Comparison of ENCODE assay signal across 8 cellular contexts in genomic region chr13:51221674-51222509, GRCh38. TPM values are rescaled to one million over a fixed set of nuclear protein-coding genes. Genes with fewer than 3 reads are reported as not detected.
A peak's percentile ranks its signal among the peaks of the same experiment; 100 is the strongest.
DNase-seq lines count a peak whose midpoint lies in the region; ATAC-seq and TF ChIP-seq lines count a peak whose summit lies in the region.

TSS of gene FAM124A (plus strand) at chr13:51222398. CDS start at chr13:51222502, 104 bp downstream.

- H2AFZ ChIP-seq in OCI-LY1 (ENCODE audit: low read length), result peak within 1 kb of the TSS; percentile 96

- H3K4me3 Mint-ChIP-seq in osteocyte (ENCODE audit: unreplicated experiment), result peak within 1 kb of the TSS; percentile 76

- intact Hi-C loops in Right ventricle myocardium superior (cut with DNase I), result loop anchor here (2.0 to 5.0 kb wide), 2 partner anchors 65 to 75 kb away; no protein-coding TSS in a partner anchor

- peak within 1 kb of the TSS; percentile 68 for H3K9ac ChIP-seq in OCI-LY1 (ENCODE audit: low read length)

- no peaks in the 10 kb centered on the region for H4K20me1 ChIP-seq in OCI-LY1 (ENCODE audit: insufficient read depth, low read length)

- no peak within 1 kb of the TSS for H3K27ac Mint-ChIP-seq in activated naive CD4-positive, alpha-beta T cell treated with anti-CD3 and anti-CD28 coated beads, Interleukin-2, amount 50 U/mL, for 72 hours
- no peak within 1 kb of the TSS for H3K27ac Mint-ChIP-seq in osteocyte (ENCODE audit: unreplicated experiment)

- TF ChIP-seq CTCF in OCI-LY1 (IDR thresholded peaks at IDR 0.05; ENCODE audit: low read length) (no peak), osteocyte (IDR thresholded peaks at IDR 0.05) (peak; percentile 46)

- peaks cover 14% of the 10 kb centered on the region for H3K4me1 ChIP-seq in OCI-LY1 (ENCODE audit: insufficient read depth, low read length, severe bottlenecking)

- peaks cover 0 to 4% of the 10 kb centered on the region in 2 donors for H3K36me3 Mint-ChIP-seq in activated naive CD4-positive, alpha-beta T cell treated with anti-CD3 and anti-CD28 coated beads, Interleukin-2, amount 50 U/mL, for 72 hours
- peaks cover 5% of the 10 kb centered on the region for H3K36me3 Mint-ChIP-seq in osteocyte (ENCODE audit: unreplicated experiment)

- H3F3A ChIP-seq in OCI-LY1 (ENCODE audit: insufficient read depth, low read length), result no peaks in the 10 kb centered on the region

- H3K27me3 ChIP-seq in OCI-LY1 (ENCODE audit: insufficient read depth, low read length), result 0 out of 2 replicates have a peak, but pooled peaks cover 11% of the 10 kb centered on the region

- no peaks in the 10 kb centered on the region for H3K9me3 Mint-ChIP-seq in activated naive CD4-positive, alpha-beta T cell treated with anti-CD3 and anti-CD28 coated beads, Interleukin-2, amount 50 U/mL, for 72 hours
- no peaks in the 10 kb centered on the region for H3K9me3 Mint-ChIP-seq in osteocyte (ENCODE audit: unreplicated experiment)

- H3K27ac ChIP-seq in OCI-LY1 (ENCODE audit: low read depth, low read length, poor library complexity, severe bottlenecking), result no peak within 1 kb of the TSS

- no peaks in the 10 kb centered on the region for H3K79me2 ChIP-seq in OCI-LY1 (ENCODE audit: insufficient read depth, low read length)

- H3K9me3 ChIP-seq in OCI-LY1 (ENCODE audit: low read length), result no peaks in the 10 kb centered on the region

- H3K4me1 Mint-ChIP-seq in osteocyte (ENCODE audit: unreplicated experiment), result peaks cover 11% of the 10 kb centered on the region

- no peaks in the 10 kb centered on the region for H3K9me2 ChIP-seq in OCI-LY1 (ENCODE audit: low read depth, low read length)

- peaks cover 34% of the 10 kb centered on the region for H3K27me3 Mint-ChIP-seq in osteocyte (ENCODE audit: unreplicated experiment)

- no peaks in the 10 kb centered on the region for H3K36me3 ChIP-seq in OCI-LY1 (ENCODE audit: insufficient read depth, low read length)

- ATAC-seq in HG03045 (IDR thresholded peaks at IDR 0.05; ENCODE audit: unreplicated experiment) (peak; percentile 79), Right ventricle myocardium superior (ENCODE audit: poor library complexity) (peak; percentile 92)
- peak; percentile 86 to 90 for ATAC-seq in activated naive CD4-positive, alpha-beta T cell treated with anti-CD3 and anti-CD28 coated beads, Interleukin-2, amount 50 U/mL, for 72 hours

- H3K4me2 ChIP-seq in OCI-LY1 (ENCODE audit: low read length), result peak within 1 kb of the TSS; percentile 100

- DNase-seq in activated CD4-positive, alpha-beta T cell treated with anti-CD3 and anti-CD28 coated beads for 24 hours (ENCODE audit: low read depth in 2 of 2), result peak; percentile 26 to 38
- no peak for DNase-seq in activated CD4-positive, alpha-beta T cell treated with anti-CD3 and anti-CD28 coated beads for 1 hour
- peak in 1 of 2 donors; percentile 71 for DNase-seq in activated naive CD4-positive, alpha-beta T cell treated with anti-CD3 and anti-CD28 coated beads, Interleukin-2, amount 50 U/mL, for 72 hours (ENCODE audit: low spot score in 2 of 2)
- DNase-seq in Right ventricle myocardium superior (peak; percentile 70), osteocyte (ENCODE audit: extremely low spot score, unreplicated experiment) (no peak), NCI-H446 treated with DMSO at 0.1 percent for 48 hours (lab: John Stamatoyannopoulos, UW) (no peak)

- H3K4me3 ChIP-seq in OCI-LY1 (ENCODE audit: low read depth, low read length, poor library complexity, severe bottlenecking), result peak within 1 kb of the TSS; percentile 81

RNA-seq across cellular contexts. Expression of gene FAM124A, which starts in this region (rescaled TPM):
- total RNA-seq in activated naive CD4-positive, alpha-beta T cell treated with anti-CD3 and anti-CD28 coated beads, Interleukin-2, amount 50 U/mL, for 72 hours, result under 1 TPM; 0.09 to 0.35 TPM
- total RNA-seq in Right ventricle myocardium superior (12.2 TPM), osteocyte (1.8 TPM in 2 replicates)

Comparison
In these comparisons a context has a peak if more than half of its experiments do, and no peak if none do; other contexts are left out.
1. DNase-seq: peak in activated CD4-positive, alpha-beta T cell treated with anti-CD3 and anti-CD28 coated beads for 24 hours (2 of 2) and Right ventricle myocardium superior (single experiment); none in activated CD4-positive, alpha-beta T cell treated with anti-CD3 and anti-CD28 coated beads for 1 hour (single experiment), osteocyte (single experiment) and NCI-H446 treated with DMSO at 0.1 percent for 48 hours (single experiment).
2. Peak in ATAC-seq in activated naive CD4-positive, alpha-beta T cell treated with anti-CD3 and anti-CD28 coated beads, Interleukin-2, amount 50 U/mL, for 72 hours; RNA of the gene not detected or under 1 TPM.
3. Peak in every context shown above with its lines, with median percentiles within 50 percentile points of each other: ATAC-seq.